In genomic region chr11:82763167-82763566, GRCh38 we compare ENCODE assay signal across 29 cellular contexts. TPM values are rescaled to one million over a fixed set of nuclear protein-coding genes. Genes with fewer than 3 reads are reported as not detected.
"Had no signal": no experiment of that assay in that cellular context is flagged by ENCODE, and none has a peak within 500 bp of the region (broad histone marks: within the 10 kb centered on the region; RNA-seq: fewer than 3 reads in every experiment).

No MANE protein-coding gene starts in this region.

- H3K27ac ChIP-seq: colonic mucosa, epithelial cell of prostate, esophagus squamous epithelium, gastrocnemius medialis, heart right ventricle, left lung, lower lobe of right lung had no signal

- H3K27me3 ChIP-seq: colonic mucosa, esophagus squamous epithelium, gastrocnemius medialis, left lung had no signal

- H3K4me3 ChIP-seq: colonic mucosa, esophagus squamous epithelium, gastrocnemius medialis, heart right ventricle, left lung, lower lobe of right lung, mucosa of descending colon had no signal

- ATAC-seq: effector memory CD8-positive, alpha-beta T cell; esophagus mucosa; gastrocnemius medialis; heart right ventricle; left cardiac atrium; left lung; left ventricle myocardium superior; lower lobe of right lung; mucosa of descending colon had no signal

- FAIRE-seq: endometrium, islet of Langerhans, keratinocyte had no signal

- H3K9me3 ChIP-seq: colonic mucosa, esophagus squamous epithelium, gastrocnemius medialis, heart right ventricle, left lung, lower lobe of right lung, mucosa of descending colon had no signal

- H3K4me1 ChIP-seq: colonic mucosa, esophagus squamous epithelium, gastrocnemius medialis, heart right ventricle, left lung, lower lobe of right lung had no signal

- DNase-seq: colonic mucosa; cortex of kidney; effector CD8-positive, alpha-beta T cell; effector memory CD8-positive, alpha-beta T cell; endodermal cell; erythroblast; esophagus squamous epithelium; foreskin fibroblast; foreskin melanocyte; gastrocnemius medialis; glutamatergic neuron; head of caudate nucleus; heart right ventricle; hippocampal formation; left cardiac atrium; left lung; left ventricle myocardium superior; lower lobe of right lung; mesenchymal stem cell; mucosa of descending colon; naive B cell had no signal

- H3K36me3 ChIP-seq: colonic mucosa, esophagus squamous epithelium, gastrocnemius medialis, heart right ventricle, left lung, lower lobe of right lung had no signal

RNA-seq across cellular contexts. Expression of gene FAM181B, which starts 29.5 kb away (rescaled TPM):
- total RNA-seq: dermis microvascular lymphatic vessel endothelial cell, left lung, lung microvascular endothelial cell, myocyte had no signal
